ENCODE assay signal across 1 cellular context in the genomic region with DNA sequence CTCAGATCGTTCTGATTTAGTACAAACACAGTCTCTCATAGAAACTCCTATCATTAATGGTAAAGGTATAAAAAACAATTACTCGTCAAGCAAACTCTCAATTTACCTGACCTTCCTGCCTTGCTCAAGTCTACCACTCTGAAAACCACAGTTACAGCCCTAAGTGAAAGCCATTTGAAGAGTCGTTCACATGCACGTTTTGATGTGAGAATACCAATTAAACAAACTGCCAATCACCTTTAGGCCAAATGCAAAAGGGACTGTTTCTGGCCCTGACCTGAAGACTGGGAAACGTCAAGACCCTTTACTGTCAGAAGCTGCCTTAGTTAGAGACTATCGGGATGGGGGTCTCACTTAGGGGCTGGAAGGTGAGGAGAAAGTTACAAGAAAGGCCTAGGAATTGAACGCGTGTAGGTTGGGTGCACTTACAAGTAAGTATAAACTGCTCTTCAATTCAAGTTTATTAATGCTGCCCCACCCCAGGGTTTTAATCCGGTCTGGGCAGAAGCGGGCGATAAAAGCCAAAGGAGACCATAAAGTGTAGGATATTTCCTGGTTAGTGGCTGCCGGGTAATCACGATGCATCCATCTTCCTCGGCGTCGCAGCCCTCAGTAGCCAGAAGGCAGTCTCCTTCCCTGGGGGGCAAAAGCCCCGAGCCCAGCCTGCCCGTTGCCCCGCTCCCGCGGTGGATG.
TF ChIP-seq lines count a peak whose summit lies in the region.

No MANE protein-coding gene starts in this region.

TF ChIP-seq in K562, 482 proteins besides CTCF, POLR2A, EP300 and RAD21 (continued from another document and continues in another):
- TF ChIP-seq, protein P1, sequence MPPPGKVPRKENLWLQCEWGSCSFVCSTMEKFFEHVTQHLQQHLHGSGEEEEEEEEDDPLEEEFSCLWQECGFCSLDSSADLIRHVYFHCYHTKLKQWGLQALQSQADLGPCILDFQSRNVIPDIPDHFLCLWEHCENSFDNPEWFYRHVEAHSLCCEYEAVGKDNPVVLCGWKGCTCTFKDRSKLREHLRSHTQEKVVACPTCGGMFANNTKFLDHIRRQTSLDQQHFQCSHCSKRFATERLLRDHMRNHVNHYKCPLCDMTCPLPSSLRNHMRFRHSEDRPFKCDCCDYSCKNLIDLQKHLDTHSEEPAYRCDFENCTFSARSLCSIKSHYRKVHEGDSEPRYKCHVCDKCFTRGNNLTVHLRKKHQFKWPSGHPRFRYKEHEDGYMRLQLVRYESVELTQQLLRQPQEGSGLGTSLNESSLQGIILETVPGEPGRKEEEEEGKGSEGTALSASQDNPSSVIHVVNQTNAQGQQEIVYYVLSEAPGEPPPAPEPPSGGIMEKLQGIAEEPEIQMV (tag; conservative IDR thresholded peaks at IDR 0.05; ENCODE audit: low read depth): no peak
- no peak for TF ChIP-seq ZNF212 (CRISPR knock-in tag; IDR thresholded peaks at IDR 0.05)
- no peak for TF ChIP-seq RB1 (IDR thresholded peaks at IDR 0.05; ENCODE audit: low read depth)
- TF ChIP-seq POLR2AphosphoS5 (IDR thresholded peaks at IDR 0.05; ENCODE audit: control insufficient read depth, insufficient read depth, low read depth, low read length): no peak
- TF ChIP-seq TRIM24 (IDR thresholded peaks at IDR 0.05): no peak
- no peak for TF ChIP-seq MECOM (CRISPR knock-in tag; IDR thresholded peaks at IDR 0.05)
- TF ChIP-seq ZNF347 (CRISPR knock-in tag; IDR thresholded peaks at IDR 0.05; ENCODE audit: low read depth): no peak
- TF ChIP-seq BDP1 (IDR thresholded peaks at IDR 0.05; ENCODE audit: insufficient read depth, insufficient read length): no peak
- no peak for TF ChIP-seq NR2C2 (CRISPR knock-in tag; IDR thresholded peaks at IDR 0.05)
- no peak for TF ChIP-seq NR2C2 (tag; IDR thresholded peaks at IDR 0.05)
- no peak for TF ChIP-seq CSDE1 (IDR thresholded peaks at IDR 0.05)
- TF ChIP-seq, protein P2, sequence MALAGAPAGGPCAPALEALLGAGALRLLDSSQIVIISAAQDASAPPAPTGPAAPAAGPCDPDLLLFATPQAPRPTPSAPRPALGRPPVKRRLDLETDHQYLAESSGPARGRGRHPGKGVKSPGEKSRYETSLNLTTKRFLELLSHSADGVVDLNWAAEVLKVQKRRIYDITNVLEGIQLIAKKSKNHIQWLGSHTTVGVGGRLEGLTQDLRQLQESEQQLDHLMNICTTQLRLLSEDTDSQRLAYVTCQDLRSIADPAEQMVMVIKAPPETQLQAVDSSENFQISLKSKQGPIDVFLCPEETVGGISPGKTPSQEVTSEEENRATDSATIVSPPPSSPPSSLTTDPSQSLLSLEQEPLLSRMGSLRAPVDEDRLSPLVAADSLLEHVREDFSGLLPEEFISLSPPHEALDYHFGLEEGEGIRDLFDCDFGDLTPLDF (CRISPR knock-in tag; IDR thresholded peaks at IDR 0.05): no peak
- TF ChIP-seq, protein P3, sequence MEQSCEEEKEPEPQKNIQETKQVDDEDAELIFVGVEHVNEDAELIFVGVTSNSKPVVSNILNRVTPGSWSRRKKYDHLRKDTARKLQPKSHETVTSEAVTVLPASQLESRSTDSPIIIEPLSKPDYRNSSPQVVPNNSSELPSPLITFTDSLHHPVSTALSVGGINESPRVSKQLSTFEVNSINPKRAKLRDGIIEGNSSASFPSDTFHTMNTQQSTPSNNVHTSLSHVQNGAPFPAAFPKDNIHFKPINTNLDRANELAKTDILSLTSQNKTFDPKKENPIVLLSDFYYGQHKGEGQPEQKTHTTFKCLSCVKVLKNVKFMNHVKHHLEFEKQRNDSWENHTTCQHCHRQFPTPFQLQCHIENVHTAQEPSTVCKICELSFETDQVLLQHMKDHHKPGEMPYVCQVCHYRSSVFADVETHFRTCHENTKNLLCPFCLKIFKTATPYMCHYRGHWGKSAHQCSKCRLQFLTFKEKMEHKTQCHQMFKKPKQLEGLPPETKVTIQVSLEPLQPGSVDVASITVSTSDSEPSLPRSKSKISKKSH (CRISPR knock-in tag; IDR thresholded peaks at IDR 0.05): no peak
- TF ChIP-seq, protein P4, sequence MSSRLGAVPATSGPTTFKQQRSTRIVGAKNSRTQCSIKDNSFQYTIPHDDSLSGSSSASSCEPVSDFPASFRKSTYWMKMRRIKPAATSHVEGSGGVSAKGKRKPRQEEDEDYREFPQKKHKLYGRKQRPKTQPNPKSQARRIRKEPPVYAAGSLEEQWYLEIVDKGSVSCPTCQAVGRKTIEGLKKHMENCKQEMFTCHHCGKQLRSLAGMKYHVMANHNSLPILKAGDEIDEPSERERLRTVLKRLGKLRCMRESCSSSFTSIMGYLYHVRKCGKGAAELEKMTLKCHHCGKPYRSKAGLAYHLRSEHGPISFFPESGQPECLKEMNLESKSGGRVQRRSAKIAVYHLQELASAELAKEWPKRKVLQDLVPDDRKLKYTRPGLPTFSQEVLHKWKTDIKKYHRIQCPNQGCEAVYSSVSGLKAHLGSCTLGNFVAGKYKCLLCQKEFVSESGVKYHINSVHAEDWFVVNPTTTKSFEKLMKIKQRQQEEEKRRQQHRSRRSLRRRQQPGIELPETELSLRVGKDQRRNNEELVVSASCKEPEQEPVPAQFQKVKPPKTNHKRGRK (tag; IDR thresholded peaks at IDR 0.05): no peak
- TF ChIP-seq ZNF764 (CRISPR knock-in tag; IDR thresholded peaks at IDR 0.05; ENCODE audit: low read depth): no peak
- 0 out of 2 replicates have a peak, but pooled peaks have one; percentile 41 for TF ChIP-seq HDAC2 (IDR thresholded peaks at IDR 0.05)
- TF ChIP-seq, protein P5, sequence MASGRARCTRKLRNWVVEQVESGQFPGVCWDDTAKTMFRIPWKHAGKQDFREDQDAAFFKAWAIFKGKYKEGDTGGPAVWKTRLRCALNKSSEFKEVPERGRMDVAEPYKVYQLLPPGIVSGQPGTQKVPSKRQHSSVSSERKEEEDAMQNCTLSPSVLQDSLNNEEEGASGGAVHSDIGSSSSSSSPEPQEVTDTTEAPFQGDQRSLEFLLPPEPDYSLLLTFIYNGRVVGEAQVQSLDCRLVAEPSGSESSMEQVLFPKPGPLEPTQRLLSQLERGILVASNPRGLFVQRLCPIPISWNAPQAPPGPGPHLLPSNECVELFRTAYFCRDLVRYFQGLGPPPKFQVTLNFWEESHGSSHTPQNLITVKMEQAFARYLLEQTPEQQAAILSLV (tag; IDR thresholded peaks at IDR 0.05): no peak
- no peak for TF ChIP-seq ZNF165 (CRISPR knock-in tag; IDR thresholded peaks at IDR 0.05; ENCODE audit: borderline replicate concordance)
- no peak for TF ChIP-seq SAFB (IDR thresholded peaks at IDR 0.05; ENCODE audit: borderline replicate concordance, low read depth, low read length)
- TF ChIP-seq, protein P6, sequence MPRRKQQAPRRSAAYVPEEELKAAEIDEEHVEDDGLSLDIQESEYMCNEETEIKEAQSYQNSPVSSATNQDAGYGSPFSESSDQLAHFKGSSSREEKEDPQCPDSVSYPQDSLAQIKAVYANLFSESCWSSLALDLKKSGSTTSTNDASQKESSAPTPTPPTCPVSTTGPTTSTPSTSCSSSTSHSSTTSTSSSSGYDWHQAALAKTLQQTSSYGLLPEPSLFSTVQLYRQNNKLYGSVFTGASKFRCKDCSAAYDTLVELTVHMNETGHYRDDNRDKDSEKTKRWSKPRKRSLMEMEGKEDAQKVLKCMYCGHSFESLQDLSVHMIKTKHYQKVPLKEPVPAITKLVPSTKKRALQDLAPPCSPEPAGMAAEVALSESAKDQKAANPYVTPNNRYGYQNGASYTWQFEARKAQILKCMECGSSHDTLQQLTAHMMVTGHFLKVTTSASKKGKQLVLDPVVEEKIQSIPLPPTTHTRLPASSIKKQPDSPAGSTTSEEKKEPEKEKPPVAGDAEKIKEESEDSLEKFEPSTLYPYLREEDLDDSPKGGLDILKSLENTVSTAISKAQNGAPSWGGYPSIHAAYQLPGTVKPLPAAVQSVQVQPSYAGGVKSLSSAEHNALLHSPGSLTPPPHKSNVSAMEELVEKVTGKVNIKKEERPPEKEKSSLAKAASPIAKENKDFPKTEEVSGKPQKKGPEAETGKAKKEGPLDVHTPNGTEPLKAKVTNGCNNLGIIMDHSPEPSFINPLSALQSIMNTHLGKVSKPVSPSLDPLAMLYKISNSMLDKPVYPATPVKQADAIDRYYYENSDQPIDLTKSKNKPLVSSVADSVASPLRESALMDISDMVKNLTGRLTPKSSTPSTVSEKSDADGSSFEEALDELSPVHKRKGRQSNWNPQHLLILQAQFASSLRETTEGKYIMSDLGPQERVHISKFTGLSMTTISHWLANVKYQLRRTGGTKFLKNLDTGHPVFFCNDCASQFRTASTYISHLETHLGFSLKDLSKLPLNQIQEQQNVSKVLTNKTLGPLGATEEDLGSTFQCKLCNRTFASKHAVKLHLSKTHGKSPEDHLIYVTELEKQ (CRISPR knock-in tag; IDR thresholded peaks at IDR 0.05): no peak
- TF ChIP-seq, protein P7, sequence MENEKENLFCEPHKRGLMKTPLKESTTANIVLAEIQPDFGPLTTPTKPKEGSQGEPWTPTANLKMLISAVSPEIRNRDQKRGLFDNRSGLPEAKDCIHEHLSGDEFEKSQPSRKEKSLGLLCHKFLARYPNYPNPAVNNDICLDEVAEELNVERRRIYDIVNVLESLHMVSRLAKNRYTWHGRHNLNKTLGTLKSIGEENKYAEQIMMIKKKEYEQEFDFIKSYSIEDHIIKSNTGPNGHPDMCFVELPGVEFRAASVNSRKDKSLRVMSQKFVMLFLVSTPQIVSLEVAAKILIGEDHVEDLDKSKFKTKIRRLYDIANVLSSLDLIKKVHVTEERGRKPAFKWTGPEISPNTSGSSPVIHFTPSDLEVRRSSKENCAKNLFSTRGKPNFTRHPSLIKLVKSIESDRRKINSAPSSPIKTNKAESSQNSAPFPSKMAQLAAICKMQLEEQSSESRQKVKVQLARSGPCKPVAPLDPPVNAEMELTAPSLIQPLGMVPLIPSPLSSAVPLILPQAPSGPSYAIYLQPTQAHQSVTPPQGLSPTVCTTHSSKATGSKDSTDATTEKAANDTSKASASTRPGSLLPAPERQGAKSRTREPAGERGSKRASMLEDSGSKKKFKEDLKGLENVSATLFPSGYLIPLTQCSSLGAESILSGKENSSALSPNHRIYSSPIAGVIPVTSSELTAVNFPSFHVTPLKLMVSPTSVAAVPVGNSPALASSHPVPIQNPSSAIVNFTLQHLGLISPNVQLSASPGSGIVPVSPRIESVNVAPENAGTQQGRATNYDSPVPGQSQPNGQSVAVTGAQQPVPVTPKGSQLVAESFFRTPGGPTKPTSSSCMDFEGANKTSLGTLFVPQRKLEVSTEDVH (IDR thresholded peaks at IDR 0.05; ENCODE audit: low read depth, partially characterized antibody): peak; percentile 42
- TF ChIP-seq ZNF354B (CRISPR knock-in tag; IDR thresholded peaks at IDR 0.05): no peak
- TF ChIP-seq, protein P8, sequence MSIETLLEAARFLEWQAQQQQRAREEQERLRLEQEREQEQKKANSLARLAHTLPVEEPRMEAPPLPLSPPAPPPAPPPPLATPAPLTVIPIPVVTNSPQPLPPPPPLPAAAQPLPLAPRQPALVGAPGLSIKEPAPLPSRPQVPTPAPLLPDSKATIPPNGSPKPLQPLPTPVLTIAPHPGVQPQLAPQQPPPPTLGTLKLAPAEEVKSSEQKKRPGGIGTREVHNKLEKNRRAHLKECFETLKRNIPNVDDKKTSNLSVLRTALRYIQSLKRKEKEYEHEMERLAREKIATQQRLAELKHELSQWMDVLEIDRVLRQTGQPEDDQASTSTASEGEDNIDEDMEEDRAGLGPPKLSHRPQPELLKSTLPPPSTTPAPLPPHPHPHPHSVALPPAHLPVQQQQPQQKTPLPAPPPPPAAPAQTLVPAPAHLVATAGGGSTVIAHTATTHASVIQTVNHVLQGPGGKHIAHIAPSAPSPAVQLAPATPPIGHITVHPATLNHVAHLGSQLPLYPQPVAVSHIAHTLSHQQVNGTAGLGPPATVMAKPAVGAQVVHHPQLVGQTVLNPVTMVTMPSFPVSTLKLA (conservative IDR thresholded peaks at IDR 0.05): peak in 1 of 2 experiments; percentile 8; a peak in 1 of 4 replicates
- TF ChIP-seq TCF3 (CRISPR knock-in tag; IDR thresholded peaks at IDR 0.05): no peak
- TF ChIP-seq SREBF1 (IDR thresholded peaks at IDR 0.05; ENCODE audit: borderline replicate concordance, low read depth, low read length): no peak
- no peak for TF ChIP-seq ZBTB17 (CRISPR knock-in tag; IDR thresholded peaks at IDR 0.05)
- TF ChIP-seq PCBP1 (IDR thresholded peaks at IDR 0.05; ENCODE audit: low read depth, low read length, poor library complexity, severe bottlenecking): no peak
- TF ChIP-seq, protein P9, sequence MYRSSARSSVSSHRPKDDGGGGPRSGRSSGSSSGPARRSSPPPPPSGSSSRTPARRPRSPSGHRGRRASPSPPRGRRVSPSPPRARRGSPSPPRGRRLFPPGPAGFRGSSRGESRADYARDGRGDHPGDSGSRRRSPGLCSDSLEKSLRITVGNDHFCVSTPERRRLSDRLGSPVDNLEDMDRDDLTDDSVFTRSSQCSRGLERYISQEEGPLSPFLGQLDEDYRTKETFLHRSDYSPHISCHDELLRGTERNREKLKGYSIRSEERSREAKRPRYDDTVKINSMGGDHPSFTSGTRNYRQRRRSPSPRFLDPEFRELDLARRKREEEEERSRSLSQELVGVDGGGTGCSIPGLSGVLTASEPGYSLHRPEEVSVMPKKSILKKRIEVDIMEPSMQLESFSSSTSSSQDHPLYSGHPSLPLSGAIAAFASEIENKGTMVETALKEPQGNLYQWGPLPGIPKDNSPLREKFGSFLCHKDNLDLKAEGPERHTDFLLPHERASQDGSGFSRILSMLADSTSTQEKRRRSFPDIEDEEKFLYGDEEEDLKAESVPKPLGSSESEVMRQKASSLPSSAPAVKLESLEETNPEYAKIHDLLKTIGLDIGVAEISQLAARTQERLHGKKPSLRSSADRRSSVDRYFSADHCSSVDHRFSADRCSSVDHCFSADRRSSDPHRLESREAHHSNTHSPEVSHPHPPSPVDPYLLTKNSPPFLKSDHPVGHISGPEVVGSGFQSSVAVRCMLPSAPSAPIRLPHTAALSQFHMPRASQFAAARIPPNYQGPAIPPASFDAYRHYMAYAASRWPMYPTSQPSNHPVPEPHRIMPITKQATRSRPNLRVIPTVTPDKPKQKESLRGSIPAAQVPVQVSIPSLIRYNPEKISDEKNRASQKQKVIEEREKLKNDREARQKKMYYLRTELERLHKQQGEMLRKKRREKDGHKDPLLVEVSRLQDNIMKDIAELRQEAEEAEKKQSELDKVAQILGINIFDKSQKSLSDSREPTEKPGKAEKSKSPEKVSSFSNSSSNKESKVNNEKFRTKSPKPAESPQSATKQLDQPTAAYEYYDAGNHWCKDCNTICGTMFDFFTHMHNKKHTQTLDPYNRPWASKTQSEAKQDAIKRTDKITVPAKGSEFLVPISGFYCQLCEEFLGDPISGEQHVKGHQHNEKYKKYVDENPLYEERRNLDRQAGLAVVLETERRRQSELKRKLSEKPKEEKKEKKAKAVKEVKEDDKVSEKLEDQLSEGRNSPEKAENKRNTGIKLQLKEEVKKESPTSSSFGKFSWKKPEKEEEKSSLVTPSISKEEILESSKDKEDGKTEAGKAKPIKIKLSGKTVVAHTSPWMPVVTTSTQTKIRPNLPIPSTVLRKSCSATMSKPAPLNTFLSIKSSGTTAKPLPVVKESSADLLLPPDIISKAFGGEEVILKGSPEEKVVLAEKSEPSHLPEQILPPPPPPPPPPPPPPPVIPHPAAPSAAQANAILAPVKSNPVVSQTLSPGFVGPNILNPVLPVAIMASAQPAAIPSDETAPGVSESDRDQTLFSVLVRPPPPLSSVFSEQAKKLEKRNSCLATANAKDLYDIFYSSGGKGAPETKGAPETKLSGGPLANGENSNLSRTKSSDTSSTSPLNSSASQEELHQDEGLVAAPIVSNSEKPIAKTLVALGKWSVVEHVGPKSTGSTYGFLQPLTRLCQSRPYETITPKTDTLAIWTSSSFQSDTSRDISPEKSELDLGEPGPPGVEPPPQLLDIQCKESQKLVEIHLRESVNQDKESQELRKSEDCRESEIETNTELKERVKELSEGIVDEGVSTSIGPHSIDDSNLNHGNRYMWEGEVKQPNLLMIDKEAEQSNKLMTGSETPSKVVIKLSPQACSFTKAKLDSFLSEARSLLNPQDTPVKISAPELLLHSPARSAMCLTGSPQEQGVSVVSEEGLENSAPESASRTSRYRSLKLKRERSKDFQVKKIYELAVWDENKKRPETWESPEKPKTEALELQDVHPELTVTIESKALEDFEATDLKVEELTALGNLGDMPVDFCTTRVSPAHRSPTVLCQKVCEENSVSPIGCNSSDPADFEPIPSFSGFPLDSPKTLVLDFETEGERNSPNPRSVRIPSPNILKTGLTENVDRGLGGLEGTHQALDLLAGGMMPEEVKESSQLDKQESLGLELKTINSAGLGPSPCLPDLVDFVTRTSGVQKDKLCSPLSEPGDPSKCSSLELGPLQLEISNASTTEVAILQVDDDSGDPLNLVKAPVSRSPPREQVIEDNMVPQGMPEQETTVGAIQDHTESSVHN (IDR thresholded peaks at IDR 0.05; ENCODE audit: borderline replicate concordance in 1 of 2, low read depth in 1 of 2): no peak
